Comparison of ENCODE assay signal across 13 cellular contexts in genomic region chr9:133750927-133751649, GRCh38.
"Had no signal": no experiment of that assay in that cellular context is flagged by ENCODE, and none has a peak within 500 bp of the region (broad histone marks: within the 10 kb centered on the region; RNA-seq: fewer than 3 reads in every experiment).

No MANE protein-coding gene starts in this region.

- ATAC-seq: activated CD8-positive, alpha-beta T cell treated with anti-CD3 and anti-CD28 coated beads, Interleukin-2, amount 10 ng/mL, durations not matched to agents 7 days and 5 days; activated naive CD4-positive, alpha-beta T cell treated with anti-CD3 and anti-CD28 coated beads, Interleukin-2, amount 50 U/mL, for 72 hours; left cardiac atrium; right lobe of liver had no signal

- H3K9me3 Mint-ChIP-seq: activated CD4-positive, alpha-beta T cell treated with anti-CD3 and anti-CD28 coated beads, Interleukin-2, amount 10 ng/mL, durations not matched to agents 24 days and 14 days; activated naive CD4-positive, alpha-beta T cell treated with anti-CD3 and anti-CD28 coated beads, Interleukin-2, amount 50 U/mL, for 72 hours; stimulated activated naive CD8-positive, alpha-beta T cell treated with anti-CD3 and anti-CD28 coated beads, Interleukin-15, Interleukin-2, amounts not matched to agents 100 ng/mL and 50 ng/mL, for 24 hours had no signal

- DNase-seq: activated CD4-positive, alpha-beta T cell treated with anti-CD3 and anti-CD28 coated beads, Interleukin-2, amount 10 ng/mL, durations not matched to agents 24 days and 14 days; activated CD4-positive, CD25-positive, alpha-beta regulatory T cell; activated CD8-positive, alpha-beta T cell treated with anti-CD3 and anti-CD28 coated beads, Interleukin-2, amount 10 ng/mL, durations not matched to agents 7 days and 5 days; brain microvascular endothelial cell; effector memory CD4-positive, alpha-beta T cell; left cardiac atrium; naive B cell had no signal

- H3K4me3 Mint-ChIP-seq: activated CD4-positive, alpha-beta T cell treated with anti-CD3 and anti-CD28 coated beads, Interleukin-2, amount 10 ng/mL, durations not matched to agents 24 days and 14 days; activated CD8-positive, alpha-beta T cell treated with anti-CD3 and anti-CD28 coated beads, Interleukin-2, amount 10 ng/mL, durations not matched to agents 7 days and 5 days; stimulated activated naive CD8-positive, alpha-beta T cell treated with anti-CD3 and anti-CD28 coated beads, Interleukin-15, Interleukin-2, amounts not matched to agents 100 ng/mL and 50 ng/mL, for 24 hours had no signal

- H3K4me1 ChIP-seq: SJSA1 had no signal

- H3K4me1 Mint-ChIP-seq: activated CD4-positive, alpha-beta T cell treated with anti-CD3 and anti-CD28 coated beads, Interleukin-2, amount 10 ng/mL, durations not matched to agents 24 days and 14 days had no signal

- H3K27me3 ChIP-seq: right lobe of liver had no signal

- H3K36me3 ChIP-seq: brain microvascular endothelial cell, right lobe of liver, SJSA1 had no signal

- H3K27ac Mint-ChIP-seq: activated CD4-positive, alpha-beta T cell treated with anti-CD3 and anti-CD28 coated beads, Interleukin-2, amount 10 ng/mL, durations not matched to agents 24 days and 14 days; activated CD8-positive, alpha-beta T cell treated with anti-CD3 and anti-CD28 coated beads, Interleukin-2, amount 10 ng/mL, durations not matched to agents 7 days and 5 days; activated naive CD4-positive, alpha-beta T cell treated with anti-CD3 and anti-CD28 coated beads, Interleukin-2, amount 50 U/mL, for 72 hours; stimulated activated naive CD8-positive, alpha-beta T cell treated with anti-CD3 and anti-CD28 coated beads, Interleukin-15, Interleukin-2, amounts not matched to agents 100 ng/mL and 50 ng/mL, for 24 hours had no signal

- H3K27ac ChIP-seq: brain microvascular endothelial cell, epithelial cell of prostate, right lobe of liver, SJSA1 had no signal

- H3K4me3 ChIP-seq: lung, right lobe of liver, SJSA1 had no signal

- H3K36me3 Mint-ChIP-seq: activated naive CD4-positive, alpha-beta T cell treated with anti-CD3 and anti-CD28 coated beads, Interleukin-2, amount 50 U/mL, for 72 hours; naive B cell had no signal

- H3K9me3 ChIP-seq: right lobe of liver had no signal
